Comparison of ENCODE assay signal across 25 cellular contexts in the genomic region with DNA sequence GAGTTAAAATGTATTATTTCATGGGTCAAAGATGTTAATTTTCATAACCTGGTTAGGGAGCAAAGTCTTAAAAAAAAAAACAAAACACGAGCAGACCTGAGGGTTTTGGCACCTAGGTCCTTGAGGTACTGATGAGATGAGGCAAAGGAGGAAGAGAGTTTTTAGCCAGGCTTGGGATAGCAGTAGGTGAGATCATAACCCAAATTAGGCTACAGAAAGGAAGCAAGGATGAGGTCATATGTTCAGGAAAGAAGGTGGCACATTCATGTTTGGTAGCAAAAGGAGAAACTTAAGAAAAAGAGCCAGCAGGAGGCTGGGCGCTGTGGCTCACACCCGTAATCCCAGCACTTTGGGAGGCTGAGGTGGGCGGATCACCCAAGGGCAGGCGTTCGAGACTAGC. TPM values are rescaled to one million over a fixed set of nuclear protein-coding genes. Genes with fewer than 3 reads are reported as not detected.
DNase-seq lines count a peak whose midpoint lies in the region; ATAC-seq, FAIRE-seq and TF ChIP-seq lines count a peak whose summit lies in the region.
"Had no signal": no experiment of that assay in that cellular context is flagged by ENCODE, and none has a peak within 500 bp of the region (broad histone marks: within the 10 kb centered on the region; RNA-seq: fewer than 3 reads in every experiment).

No MANE protein-coding gene starts in this region.

- H3K4me1 ChIP-seq in CD4-positive, alpha-beta memory T cell (ENCODE audit: insufficient read depth, low read length): peaks cover 34% of the 10 kb centered on the region
- peaks cover 51% of the 10 kb centered on the region for H3K4me1 ChIP-seq in MM.1S (ENCODE audit: low read length)
- peaks cover 12% of the 10 kb centered on the region for H3K4me1 ChIP-seq in endothelial cell of umbilical vein (ENCODE audit: control insufficient read depth, extremely low read depth, insufficient read depth, low read length)
- H3K4me1 ChIP-seq: BE2C had no signal

- H4K20me1 ChIP-seq in MM.1S (ENCODE audit: insufficient read depth, low read length) (no peaks in the 10 kb centered on the region), endothelial cell of umbilical vein (replicated peaks; ENCODE audit: control insufficient read depth, extremely low read depth, insufficient read depth, low read length) (no peaks in the 10 kb centered on the region)

- POLR2A ChIA-PET in activated CD4-positive, alpha-beta memory T cell treated with anti-CD3 and anti-CD28 coated beads for 36 hours (lab: Charles Lee): interaction anchor here (1.3 kb wide), 1 partner anchor 41 kb away, joined by 3 read pairs; no protein-coding TSS in a partner anchor
- POLR2A ChIA-PET in activated CD4-positive, alpha-beta memory T cell treated with anti-CD3 and anti-CD28 coated beads, Interleukin-2, amount 10 ng/mL, durations not matched to agents 7 days and 5 days (lab: Charles Lee): interaction anchor here (1.4 to 1.7 kb wide), 2 partner anchors 34 to 47 kb away, joined by 3 to 6 read pairs; no protein-coding TSS in a partner anchor
- POLR2A ChIA-PET in CD4-positive, alpha-beta memory T cell (lab: Charles Lee; ENCODE audit: partially characterized antibody): interaction anchor here (0.6 to 3.0 kb wide), 3 partner anchors 31 to 170 kb away, joined by 3 to 9 read pairs (median 5); no protein-coding TSS in a partner anchor
- POLR2A ChIA-PET in endothelial cell of umbilical vein (lab: Charles Lee): no interaction called here

- no peak overlapping the region for H3K9ac ChIP-seq in MM.1S (ENCODE audit: low read length)
- H3K9ac ChIP-seq in endothelial cell of umbilical vein (replicated peaks; ENCODE audit: extremely low read depth, insufficient read depth, low read length): no peak overlapping the region
- H3K9ac ChIP-seq: KMS-11 had no signal

- FAIRE-seq in endothelial cell of umbilical vein (lab: Jason Lieb, UNC): peak; percentile 42
- FAIRE-seq: H54, HTR-8/SVneo had no signal

- no peak overlapping the region for H3K27ac ChIP-seq in CD4-positive, alpha-beta memory T cell (ENCODE audit: low read depth, low read length)
- H3K27ac ChIP-seq in MM.1S (ENCODE audit: low read length) (peak overlapping the region; percentile 93; the same call in 1 of the 2 replicates), endothelial cell of umbilical vein (ENCODE audit: insufficient read depth, low read depth, low read length) (no peak overlapping the region)
- H3K27ac ChIP-seq: KMS-11, Peyer's patch had no signal

- ATAC-seq in HG03196 (IDR thresholded peaks at IDR 0.05; ENCODE audit: unreplicated experiment): no peak

- H3K9me3 Mint-ChIP-seq in activated CD4-positive, alpha-beta memory T cell treated with anti-CD3 and anti-CD28 coated beads for 36 hours: no peaks in the 10 kb centered on the region
- H3K9me3 Mint-ChIP-seq in activated CD4-positive, alpha-beta memory T cell treated with anti-CD3 and anti-CD28 coated beads, Interleukin-2, amount 10 ng/mL, durations not matched to agents 7 days and 5 days: no peaks in the 10 kb centered on the region
- no peaks in the 10 kb centered on the region for H3K9me3 Mint-ChIP-seq in CD4-positive, alpha-beta memory T cell
- H3K9me3 Mint-ChIP-seq: CD14-positive monocyte had no signal

- BruUV-seq in endothelial cell of umbilical vein (replicated peaks; lab: Mats Ljungman, UMichigan): no TSS peak

- H3K4me3 ChIP-seq in CD4-positive, alpha-beta memory T cell (ENCODE audit: low read length in 2 of 2): no peak overlapping the region
- H3K4me3 ChIP-seq in MM.1S (ENCODE audit: low read length) (no peak overlapping the region), endothelial cell of umbilical vein (replicated peaks in 1 of 3; ENCODE audit: insufficient read depth in 1 of 3, low read depth in 1 of 3, low read length in 3 of 3) (no peak overlapping the region)
- H3K4me3 ChIP-seq: Peyer's patch had no signal

- H3K9me1 ChIP-seq in endothelial cell of umbilical vein (replicated peaks; ENCODE audit: control insufficient read depth, extremely low read depth, insufficient read depth, low read length): no peaks in the 10 kb centered on the region

- peak overlapping the region; percentile 15 for H3K27ac Mint-ChIP-seq in activated CD4-positive, alpha-beta memory T cell treated with anti-CD3 and anti-CD28 coated beads for 36 hours
- no peak overlapping the region for H3K27ac Mint-ChIP-seq in activated CD4-positive, alpha-beta memory T cell treated with anti-CD3 and anti-CD28 coated beads, Interleukin-2, amount 10 ng/mL, durations not matched to agents 7 days and 5 days
- H3K27ac Mint-ChIP-seq in CD4-positive, alpha-beta memory T cell: peak overlapping the region in 4 of 7 donors; percentile 59 to 98 (median 70)

- TF ChIP-seq CTCF in MM.1S (IDR thresholded peaks at IDR 0.05; ENCODE audit: low read length): no peak
- TF ChIP-seq CTCF in endothelial cell of umbilical vein (IDR thresholded peaks at IDR 0.05; ENCODE audit: extremely low read depth in 1 of 2, insufficient read depth in 1 of 2, low read depth in 1 of 2, low read length in 2 of 2): no peak

- no peak overlapping the region for H3K4me3 Mint-ChIP-seq in activated CD4-positive, alpha-beta memory T cell treated with anti-CD3 and anti-CD28 coated beads for 36 hours
- H3K4me3 Mint-ChIP-seq in activated CD4-positive, alpha-beta memory T cell treated with anti-CD3 and anti-CD28 coated beads, Interleukin-2, amount 10 ng/mL, durations not matched to agents 7 days and 5 days: no peak overlapping the region
- peak overlapping the region in 2 of 8 donors; percentile 2 to 4 for H3K4me3 Mint-ChIP-seq in CD4-positive, alpha-beta memory T cell
- H3K4me3 Mint-ChIP-seq: CD14-positive monocyte had no signal

- TF ChIP-seq POLR2A in endothelial cell of umbilical vein (IDR thresholded peaks at IDR 0.05; ENCODE audit: low read depth, low read length): no peak

- no peaks in the 10 kb centered on the region for H3K9me3 ChIP-seq in CD4-positive, alpha-beta memory T cell (ENCODE audit: control insufficient read depth in 1 of 2, low read length in 2 of 2)
- no peaks in the 10 kb centered on the region for H3K9me3 ChIP-seq in MM.1S (replicated peaks; ENCODE audit: insufficient read depth, low read length)
- H3K9me3 ChIP-seq in endothelial cell of umbilical vein (replicated peaks; ENCODE audit: control insufficient read depth, insufficient read depth, low read length): no peaks in the 10 kb centered on the region
- H3K9me3 ChIP-seq: BE2C, Peyer's patch had no signal

- H3F3A ChIP-seq in MM.1S (ENCODE audit: insufficient read depth, low read length): peaks cover 51% of the 10 kb centered on the region

- no peaks in the 10 kb centered on the region for H3K27me3 ChIP-seq in CD4-positive, alpha-beta memory T cell (ENCODE audit: insufficient read depth, low read length)
- no peaks in the 10 kb centered on the region for H3K27me3 ChIP-seq in MM.1S (replicated peaks; ENCODE audit: insufficient read depth, low read length)
- no peaks in the 10 kb centered on the region for H3K27me3 ChIP-seq in endothelial cell of umbilical vein (ENCODE audit: control insufficient read depth in 2 of 2, insufficient read depth in 2 of 2, low read length in 2 of 2)
- H3K27me3 ChIP-seq: BE2C, Peyer's patch had no signal

- intact Hi-C loops in activated CD4-positive, alpha-beta memory T cell treated with anti-CD3 and anti-CD28 coated beads for 36 hours (cut with micrococcal nuclease): no loop called here
- intact Hi-C loops in CD4-positive, alpha-beta memory T cell (cut with micrococcal nuclease): no loop called here
- intact Hi-C loops in endothelial cell of umbilical vein (cut with micrococcal nuclease): loop anchor here (5.0 kb wide), 1 partner anchor 114 kb away; no protein-coding TSS in a partner anchor

- peaks cover 39% of the 10 kb centered on the region for H3K4me1 Mint-ChIP-seq in activated CD4-positive, alpha-beta memory T cell treated with anti-CD3 and anti-CD28 coated beads for 36 hours (ENCODE audit: low read depth)
- H3K4me1 Mint-ChIP-seq in activated CD4-positive, alpha-beta memory T cell treated with anti-CD3 and anti-CD28 coated beads, Interleukin-2, amount 10 ng/mL, durations not matched to agents 7 days and 5 days: peaks cover 59% of the 10 kb centered on the region
- H3K4me1 Mint-ChIP-seq in CD4-positive, alpha-beta memory T cell: peaks cover 29 to 67% (median 44%) of the 10 kb centered on the region in 4 donors

- peaks cover 85% of the 10 kb centered on the region for H3K79me2 ChIP-seq in MM.1S (ENCODE audit: low read length)
- peaks cover 30% of the 10 kb centered on the region for H3K79me2 ChIP-seq in endothelial cell of umbilical vein (ENCODE audit: control insufficient read depth, insufficient read depth, low read length)

- H2AFZ ChIP-seq in MM.1S (ENCODE audit: low read length) (no peak overlapping the region), endothelial cell of umbilical vein (ENCODE audit: low read depth, low read length) (no peak overlapping the region)

- peaks cover 37% of the 10 kb centered on the region for H3K36me3 ChIP-seq in CD4-positive, alpha-beta memory T cell (ENCODE audit: insufficient read depth, low read length)
- H3K36me3 ChIP-seq in MM.1S (replicated peaks; ENCODE audit: insufficient read depth, low read length) (0 out of 2 replicates have a peak, but pooled peaks cover 7% of the 10 kb centered on the region), endothelial cell of umbilical vein (ENCODE audit: control insufficient read depth in 2 of 2, extremely low read depth in 1 of 2, insufficient read depth in 2 of 2, low read length in 2 of 2) (peaks cover 13 to 28% of the 10 kb centered on the region in 2 experiments)

- CTCF ChIA-PET in activated CD4-positive, alpha-beta memory T cell treated with anti-CD3 and anti-CD28 coated beads for 36 hours (lab: Charles Lee): no interaction called here
- CTCF ChIA-PET in activated CD4-positive, alpha-beta memory T cell treated with anti-CD3 and anti-CD28 coated beads, Interleukin-2, amount 10 ng/mL, durations not matched to agents 7 days and 5 days (lab: Charles Lee): interaction anchor here (1.5 kb wide), 1 partner anchor 33 kb away, joined by 6 read pairs; no protein-coding TSS in a partner anchor
- CTCF ChIA-PET in CD4-positive, alpha-beta memory T cell (lab: Charles Lee; ENCODE audit: partially characterized antibody): interaction anchor here (4.3 kb wide), 1 partner anchor 34 kb away, joined by 27 read pairs; no protein-coding TSS in a partner anchor
- CTCF ChIA-PET in endothelial cell of umbilical vein (lab: Charles Lee): interaction anchor here (0.6 kb wide), 1 partner anchor 33 kb away, joined by 4 read pairs; no protein-coding TSS in a partner anchor

- DNase-seq in activated CD4-positive, alpha-beta memory T cell treated with anti-CD3 and anti-CD28 coated beads for 36 hours: no peak
- no peak for DNase-seq in activated CD4-positive, alpha-beta memory T cell treated with anti-CD3 and anti-CD28 coated beads, Interleukin-2, amount 10 ng/mL, durations not matched to agents 7 days and 5 days
- DNase-seq in CD4-positive, alpha-beta memory T cell: no peak
- no peak for DNase-seq in MM.1S
- DNase-seq in endothelial cell of umbilical vein (ENCODE audit: low read depth, low spot score): no peak
- no peak for DNase-seq in T1000 (lab: John Stamatoyannopoulos, UW)
- DNase-seq in SW 1271 (lab: John Stamatoyannopoulos, UW): no peak
- DNase-seq: 8988T, ACHN, BE2C, NCI-H1092, NCI-H1417 treated with DMSO at 0.1 percent for 48 hours, NCI-H1694 treated with DMSO at 0.1 percent for 48 hours, NCI-H2081, NCI-H2227 treated with DMSO at 0.1 percent for 48 hours, NCI-H510A, NCI-H69, OCI-M1, Peyer's patch, SHP77 treated with DMSO at 0.1 percent for 48 hours had no signal

- dilution Hi-C loops in endothelial cell of umbilical vein (cut with MboI; ENCODE audit: extremely low pct_ligation_motif_present, low sequenced_read_pairs): loop anchor here (10.0 kb wide), 1 partner anchor 64 kb away; no protein-coding TSS in a partner anchor

- H3K27me3 Mint-ChIP-seq in activated CD4-positive, alpha-beta memory T cell treated with anti-CD3 and anti-CD28 coated beads for 36 hours: no peaks in the 10 kb centered on the region
- H3K27me3 Mint-ChIP-seq in activated CD4-positive, alpha-beta memory T cell treated with anti-CD3 and anti-CD28 coated beads, Interleukin-2, amount 10 ng/mL, durations not matched to agents 7 days and 5 days: no peaks in the 10 kb centered on the region
- no peaks in the 10 kb centered on the region for H3K27me3 Mint-ChIP-seq in CD4-positive, alpha-beta memory T cell

- H3K4me2 ChIP-seq in MM.1S (ENCODE audit: low read depth, low read length) (peak overlapping the region; percentile 28), endothelial cell of umbilical vein (ENCODE audit: insufficient read depth, low read length) (no peak overlapping the region)
- H3K4me2 ChIP-seq: KMS-11 had no signal

- H3K36me3 Mint-ChIP-seq in activated CD4-positive, alpha-beta memory T cell treated with anti-CD3 and anti-CD28 coated beads for 36 hours: peaks cover 36% of the 10 kb centered on the region
- peaks cover 44% of the 10 kb centered on the region for H3K36me3 Mint-ChIP-seq in activated CD4-positive, alpha-beta memory T cell treated with anti-CD3 and anti-CD28 coated beads, Interleukin-2, amount 10 ng/mL, durations not matched to agents 7 days and 5 days (ENCODE audit: low read depth)
- H3K36me3 Mint-ChIP-seq in CD4-positive, alpha-beta memory T cell: peaks cover 26 to 61% of the 10 kb centered on the region in 2 donors

- H3K9me2 ChIP-seq in MM.1S (replicated peaks; ENCODE audit: insufficient read depth, low read length): no peaks in the 10 kb centered on the region

RNA-seq across cellular contexts. Expression of a gene that starts 2.8 kb away (rescaled TPM):
- 10 to 100 TPM; 14.6 to 15.1 TPM for total RNA-seq in activated CD4-positive, alpha-beta memory T cell treated with anti-CD3 and anti-CD28 coated beads for 36 hours
- total RNA-seq in activated CD4-positive, alpha-beta memory T cell treated with anti-CD3 and anti-CD28 coated beads, Interleukin-2, amount 10 ng/mL, durations not matched to agents 7 days and 5 days: 10 to 100 TPM; 23.6 to 24.8 TPM
- 10 to 100 TPM; 29.6 to 31.6 TPM for total RNA-seq in CD4-positive, alpha-beta memory T cell
- 10 to 100 TPM; 10.0 to 10.5 TPM for polyA plus RNA-seq in CD4-positive, alpha-beta memory T cell
- 23.9 and 24.9 TPM in 2 replicates for total RNA-seq in endothelial cell of umbilical vein
- 14.9 and 15.6 TPM in 2 replicates for polyA plus RNA-seq in endothelial cell of umbilical vein
- 13.1 and 13.5 TPM in 2 replicates for polyA plus RNA-seq in endothelial cell of umbilical vein (2011; cell fraction: cytosol; rRNA removed)
- polyA plus RNA-seq in endothelial cell of umbilical vein (2011; cell fraction: nucleus; rRNA removed): 27.3 and 29.0 TPM in 2 replicates
- 17.3 and 19.1 TPM in 2 replicates for polyA plus RNA-seq in endothelial cell of umbilical vein (2012)
- 30.1 and 32.3 TPM in 2 replicates for polyA minus RNA-seq in endothelial cell of umbilical vein
- 8.5 TPM for polyA minus RNA-seq in endothelial cell of umbilical vein (2011; cell fraction: cytosol; rRNA and poly(A)+ RNA removed)
- polyA minus RNA-seq in endothelial cell of umbilical vein (2011; cell fraction: nucleus; rRNA and poly(A)+ RNA removed): 18.6 and 21.5 TPM in 2 replicates

RNA-seq across cellular contexts. Expression of a gene that starts 35.4 kb away (rescaled TPM):
- total RNA-seq in activated CD4-positive, alpha-beta memory T cell treated with anti-CD3 and anti-CD28 coated beads for 36 hours: 1 to 10 TPM; 6.8 to 7.3 TPM
- 10 to 100 TPM; 11.4 to 11.9 TPM for total RNA-seq in activated CD4-positive, alpha-beta memory T cell treated with anti-CD3 and anti-CD28 coated beads, Interleukin-2, amount 10 ng/mL, durations not matched to agents 7 days and 5 days
- 1 to 10 TPM; 8.0 to 9.7 TPM for total RNA-seq in CD4-positive, alpha-beta memory T cell
- polyA plus RNA-seq in CD4-positive, alpha-beta memory T cell: 10 to 100 TPM in 1 of 2 donors, 1 to 10 TPM in 1; 9.7 to 10.4 TPM
- 7.3 and 9.6 TPM in 2 replicates for total RNA-seq in endothelial cell of umbilical vein
- polyA plus RNA-seq in endothelial cell of umbilical vein: 8.0 and 8.1 TPM in 2 replicates
- polyA plus RNA-seq in endothelial cell of umbilical vein (2011; cell fraction: cytosol; rRNA removed): 8.0 and 8.6 TPM in 2 replicates
- polyA plus RNA-seq in endothelial cell of umbilical vein (2011; cell fraction: nucleus; rRNA removed): 11.8 and 14.6 TPM in 2 replicates
- polyA plus RNA-seq in endothelial cell of umbilical vein (2012): 5.2 and 6.1 TPM in 2 replicates
- polyA minus RNA-seq in endothelial cell of umbilical vein: 4.1 and 9.6 TPM in 2 replicates
- polyA minus RNA-seq in endothelial cell of umbilical vein (2011; cell fraction: cytosol; rRNA and poly(A)+ RNA removed): 1.9 TPM
- 4.4 and 8.3 TPM in 2 replicates for polyA minus RNA-seq in endothelial cell of umbilical vein (2011; cell fraction: nucleus; rRNA and poly(A)+ RNA removed)

RNA-seq across cellular contexts. Expression of a gene that starts 40.0 kb away (rescaled TPM):
- 10 to 100 TPM; 65.9 to 66.9 TPM for total RNA-seq in activated CD4-positive, alpha-beta memory T cell treated with anti-CD3 and anti-CD28 coated beads for 36 hours
- total RNA-seq in activated CD4-positive, alpha-beta memory T cell treated with anti-CD3 and anti-CD28 coated beads, Interleukin-2, amount 10 ng/mL, durations not matched to agents 7 days and 5 days: 10 to 100 TPM; 78.7 to 82.6 TPM
- total RNA-seq in CD4-positive, alpha-beta memory T cell: 100 to 1,000 TPM; 101 to 103 TPM
- 10 to 100 TPM in 1 of 2 donors, 1 to 10 TPM in 1; 7.6 to 13.4 TPM for polyA plus RNA-seq in CD4-positive, alpha-beta memory T cell
- total RNA-seq in endothelial cell of umbilical vein: 85.3 and 88.4 TPM in 2 replicates
- polyA plus RNA-seq in endothelial cell of umbilical vein: 55.5 and 57.4 TPM in 2 replicates
- polyA plus RNA-seq in endothelial cell of umbilical vein (2011; cell fraction: cytosol; rRNA removed): 30.2 and 39.2 TPM in 2 replicates
- 98.1 and 131 TPM in 2 replicates for polyA plus RNA-seq in endothelial cell of umbilical vein (2011; cell fraction: nucleus; rRNA removed)
- 53.0 and 61.4 TPM in 2 replicates for polyA plus RNA-seq in endothelial cell of umbilical vein (2012)
- 186 and 194 TPM in 2 replicates for polyA minus RNA-seq in endothelial cell of umbilical vein
- polyA minus RNA-seq in endothelial cell of umbilical vein (2011; cell fraction: cytosol; rRNA and poly(A)+ RNA removed): 56.5 TPM
- polyA minus RNA-seq in endothelial cell of umbilical vein (2011; cell fraction: nucleus; rRNA and poly(A)+ RNA removed): 154 and 200 TPM in 2 replicates

RNA-seq across cellular contexts. Expression of a gene that starts 46.7 kb away (rescaled TPM):
- total RNA-seq in activated CD4-positive, alpha-beta memory T cell treated with anti-CD3 and anti-CD28 coated beads for 36 hours: 100 to 1,000 TPM; 191 to 192 TPM
- 100 to 1,000 TPM; 227 to 229 TPM for total RNA-seq in activated CD4-positive, alpha-beta memory T cell treated with anti-CD3 and anti-CD28 coated beads, Interleukin-2, amount 10 ng/mL, durations not matched to agents 7 days and 5 days
- 100 to 1,000 TPM; 282 to 287 TPM for total RNA-seq in CD4-positive, alpha-beta memory T cell
- polyA plus RNA-seq in CD4-positive, alpha-beta memory T cell: 100 to 1,000 TPM; 180 to 181 TPM
- 165 and 185 TPM in 2 replicates for total RNA-seq in endothelial cell of umbilical vein
- polyA plus RNA-seq in endothelial cell of umbilical vein: 136 and 145 TPM in 2 replicates
- 146 and 166 TPM in 2 replicates for polyA plus RNA-seq in endothelial cell of umbilical vein (2011; cell fraction: cytosol; rRNA removed)
- polyA plus RNA-seq in endothelial cell of umbilical vein (2011; cell fraction: nucleus; rRNA removed): 350 and 437 TPM in 2 replicates
- polyA plus RNA-seq in endothelial cell of umbilical vein (2012): 143 and 144 TPM in 2 replicates
- 183 and 193 TPM in 2 replicates for polyA minus RNA-seq in endothelial cell of umbilical vein
- 55.4 TPM for polyA minus RNA-seq in endothelial cell of umbilical vein (2011; cell fraction: cytosol; rRNA and poly(A)+ RNA removed)
- polyA minus RNA-seq in endothelial cell of umbilical vein (2011; cell fraction: nucleus; rRNA and poly(A)+ RNA removed): 86.2 and 125 TPM in 2 replicates
